ENCODE assay signal across 2 cellular contexts in the genomic region with DNA sequence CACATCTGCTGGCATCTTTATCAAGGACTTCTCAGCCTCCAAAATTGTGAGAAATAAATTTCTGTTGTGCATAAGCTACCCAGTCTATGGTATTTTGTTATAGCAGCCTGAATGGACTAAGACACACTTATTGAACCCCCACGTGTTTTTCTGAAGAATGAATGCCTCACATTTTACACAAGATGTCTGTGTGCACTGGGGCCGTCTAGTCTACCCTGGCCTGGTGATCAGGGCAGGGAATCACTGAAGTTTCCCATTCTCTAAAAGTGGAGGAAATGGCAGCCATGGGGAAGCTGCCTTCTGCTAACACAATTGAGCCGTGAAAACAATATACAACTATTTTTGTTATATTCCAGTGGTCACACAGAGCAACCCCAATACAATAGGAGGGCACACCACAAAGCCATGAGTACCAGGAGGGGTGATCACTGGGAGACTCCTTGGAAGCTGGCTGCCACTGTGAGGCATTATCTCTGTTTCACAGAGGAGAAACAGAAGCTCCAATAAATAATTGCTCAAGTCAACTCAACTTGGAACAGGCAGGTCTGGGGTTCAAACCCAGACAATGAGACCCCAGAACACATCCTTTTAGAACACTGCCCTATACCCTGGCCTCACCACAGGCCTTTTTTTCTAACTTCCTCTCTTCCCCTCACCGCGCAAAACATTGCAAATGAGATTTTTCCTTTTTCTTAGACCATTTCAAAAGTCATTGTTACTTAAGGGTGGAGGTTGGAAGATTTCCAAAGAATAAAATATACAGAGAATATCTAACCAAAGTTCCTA.
TF ChIP-seq lines count a peak whose summit lies in the region.

No MANE protein-coding gene starts in this region.

TF ChIP-seq in K562, 482 proteins besides CTCF, POLR2A, EP300 and RAD21:
- TF ChIP-seq EP400 (IDR thresholded peaks at IDR 0.05): no peak
- no peak for TF ChIP-seq ZNF764 (CRISPR knock-in tag; IDR thresholded peaks at IDR 0.05; ENCODE audit: low read depth)
- no peak for TF ChIP-seq ZBTB17 (CRISPR knock-in tag; IDR thresholded peaks at IDR 0.05)
- no peak for TF ChIP-seq ILF3 (IDR thresholded peaks at IDR 0.05; ENCODE audit: borderline replicate concordance)
- no peak for TF ChIP-seq GABPB2 (CRISPR knock-in tag; conservative IDR thresholded peaks at IDR 0.05)
- peak; percentile 52; the same call in 1 of the 2 replicates for TF ChIP-seq ZNF12 (CRISPR knock-in tag; IDR thresholded peaks at IDR 0.05)

TF ChIP-seq in HepG2, 621 proteins besides CTCF, POLR2A, EP300 and RAD21:
- no peak for TF ChIP-seq SMAD1 (CRISPR knock-in tag; IDR thresholded peaks at IDR 0.05; ENCODE audit: borderline replicate concordance, low read depth)
- no peak for TF ChIP-seq ZNF326 (CRISPR knock-in tag; IDR thresholded peaks at IDR 0.05; ENCODE audit: borderline replicate concordance)
- no peak for TF ChIP-seq ZNF557 (CRISPR knock-in tag; IDR thresholded peaks at IDR 0.05)
- no peak for TF ChIP-seq ZNF674 (CRISPR knock-in tag; IDR thresholded peaks at IDR 0.05; ENCODE audit: low read depth)
- no peak for TF ChIP-seq CHCHD3 (CRISPR knock-in tag; IDR thresholded peaks at IDR 0.05)
- TF ChIP-seq ZNF12 (CRISPR knock-in tag; IDR thresholded peaks at IDR 0.05): peak; percentile 37; the same call in 1 of the 2 replicates
TF ChIP-seq in HepG2: peak in this region for 1.
